Comparison of ENCODE assay signal across 35 cellular contexts in genomic region chr3:7545334-7545733, GRCh38.
"Had no signal": no experiment of that assay in that cellular context is flagged by ENCODE, and none has a peak within 500 bp of the region (broad histone marks: within the 10 kb centered on the region; RNA-seq: fewer than 3 reads in every experiment).

No MANE protein-coding gene starts in this region.

- DNase-seq: activated B cell treated with CpG ODN at 0.5 μM for 24 hours; activated CD4-positive, alpha-beta memory T cell treated with anti-CD3 and anti-CD28 coated beads, Interleukin-2, amount 10 ng/mL, durations not matched to agents 7 days and 5 days; activated CD4-positive, alpha-beta T cell treated with anti-CD3 and anti-CD28 coated beads for 48 hours; activated CD4-positive, CD25-positive, alpha-beta regulatory T cell treated with anti-CD3 and anti-CD28 coated beads, Interleukin-2, amount 50 U/mL, for 72 hours; activated CD8-positive, alpha-beta memory T cell treated with anti-CD3 and anti-CD28 coated beads for 24 hours; activated CD8-positive, alpha-beta memory T cell treated with anti-CD3 and anti-CD28 coated beads, Interleukin-2, amount 10 ng/mL, durations not matched to agents 7 days and 5 days; activated CD8-positive, alpha-beta memory T cell treated with anti-CD3 and anti-CD28 coated beads, Interleukin-2, amount 50 U/mL, for 48 hours; activated effector memory CD4-positive, alpha-beta T cell treated with Interleukin-2 at 50 U/mL for 16 hours; activated naive CD4-positive, alpha-beta T cell treated with anti-CD3 and anti-CD28 coated beads, Interleukin-2, amount 10 ng/mL, durations not matched to agents 7 days and 5 days; activated naive CD8-positive, alpha-beta T cell treated with anti-CD3 and anti-CD28 coated beads, Interleukin-2, amount 50 U/mL, for 24 hours; activated T-cell treated with anti-CD3 and anti-CD28 coated beads, Interleukin-2, amount 50 U/mL, for 48 hours; anterior cingulate cortex; Karpas-422; KBM-7; MM.1S; MV-4-11; NCI-H1092; NCI-H1436 treated with DMSO at 0.1 percent for 48 hours; NCI-H1694 treated with DMSO at 0.1 percent for 48 hours; NCI-H2029; NCI-H345; NCI-H524 treated with DMSO at 0.1 percent for 48 hours; NK-92 treated with Interleukin-12 subunit alpha and Interleukin-12 subunit beta, amount 100 ng/mL, for 24 hours; PC-9; SIG-M5; T-helper 1 cell; T-helper 2 cell; T-helper 9 cell had no signal

- H3K9me3 Mint-ChIP-seq: activated naive CD8-positive, alpha-beta T cell treated with anti-CD3 and anti-CD28 coated beads, Interleukin-2, amount 50 U/mL, for 24 hours had no signal

- H2AFZ ChIP-seq: PC-9 had no signal

- H3K36me3 ChIP-seq: cardiac muscle cell had no signal

- ATAC-seq: activated CD8-positive, alpha-beta memory T cell treated with anti-CD3 and anti-CD28 coated beads, Interleukin-2, amount 10 ng/mL, durations not matched to agents 7 days and 5 days; activated naive CD8-positive, alpha-beta T cell treated with anti-CD3 and anti-CD28 coated beads, Interleukin-2, amount 50 U/mL, for 24 hours; Right ventricle myocardium inferior; SK-N-SH treated with all-trans-retinoic acid at 6 μM for 48 hours had no signal

- H3K4me2 ChIP-seq: PC-9 had no signal

- H3K27ac ChIP-seq: cardiac muscle cell, PC-9, RWPE1, VCaP had no signal

- H3K27me3 ChIP-seq: cardiac muscle cell had no signal

- H3K27me3 Mint-ChIP-seq: activated B cell treated with CpG ODN at 0.5 μM for 24 hours; activated CD4-positive, alpha-beta memory T cell treated with anti-CD3 and anti-CD28 coated beads, Interleukin-2, amount 10 ng/mL, durations not matched to agents 7 days and 5 days; activated CD8-positive, alpha-beta memory T cell treated with anti-CD3 and anti-CD28 coated beads, Interleukin-2, amount 10 ng/mL, durations not matched to agents 7 days and 5 days; activated naive CD4-positive, alpha-beta T cell treated with anti-CD3 and anti-CD28 coated beads, Interleukin-2, amount 10 ng/mL, durations not matched to agents 7 days and 5 days; activated naive CD8-positive, alpha-beta T cell; activated naive CD8-positive, alpha-beta T cell treated with anti-CD3 and anti-CD28 coated beads, Interleukin-2, amount 50 U/mL, for 24 hours; IgD-negative memory B cell had no signal

- H3K4me3 ChIP-seq: cardiac muscle cell, PC-9 had no signal

- H3K4me1 Mint-ChIP-seq: activated B cell treated with CpG ODN at 0.5 μM for 24 hours; activated CD4-positive, alpha-beta memory T cell treated with anti-CD3 and anti-CD28 coated beads, Interleukin-2, amount 10 ng/mL, durations not matched to agents 7 days and 5 days; activated CD8-positive, alpha-beta memory T cell treated with anti-CD3 and anti-CD28 coated beads, Interleukin-2, amount 10 ng/mL, durations not matched to agents 7 days and 5 days; activated naive CD4-positive, alpha-beta T cell treated with anti-CD3 and anti-CD28 coated beads, Interleukin-2, amount 10 ng/mL, durations not matched to agents 7 days and 5 days; activated naive CD8-positive, alpha-beta T cell treated with anti-CD3 and anti-CD28 coated beads, Interleukin-2, amount 50 U/mL, for 24 hours; IgD-negative memory B cell had no signal

- H3K4me3 Mint-ChIP-seq: activated B cell treated with CpG ODN at 0.5 μM for 24 hours; activated CD4-positive, alpha-beta memory T cell treated with anti-CD3 and anti-CD28 coated beads, Interleukin-2, amount 10 ng/mL, durations not matched to agents 7 days and 5 days; activated CD8-positive, alpha-beta memory T cell treated with anti-CD3 and anti-CD28 coated beads, Interleukin-2, amount 10 ng/mL, durations not matched to agents 7 days and 5 days; activated naive CD4-positive, alpha-beta T cell treated with anti-CD3 and anti-CD28 coated beads, Interleukin-2, amount 10 ng/mL, durations not matched to agents 7 days and 5 days; activated naive CD8-positive, alpha-beta T cell; activated naive CD8-positive, alpha-beta T cell treated with anti-CD3 and anti-CD28 coated beads, Interleukin-2, amount 50 U/mL, for 24 hours; IgD-negative memory B cell had no signal

- H3K27ac Mint-ChIP-seq: activated B cell treated with CpG ODN at 0.5 μM for 24 hours; activated CD4-positive, alpha-beta memory T cell treated with anti-CD3 and anti-CD28 coated beads, Interleukin-2, amount 10 ng/mL, durations not matched to agents 7 days and 5 days; activated CD8-positive, alpha-beta memory T cell treated with anti-CD3 and anti-CD28 coated beads, Interleukin-2, amount 10 ng/mL, durations not matched to agents 7 days and 5 days; activated naive CD4-positive, alpha-beta T cell treated with anti-CD3 and anti-CD28 coated beads, Interleukin-2, amount 10 ng/mL, durations not matched to agents 7 days and 5 days; activated naive CD8-positive, alpha-beta T cell; activated naive CD8-positive, alpha-beta T cell treated with anti-CD3 and anti-CD28 coated beads, Interleukin-2, amount 50 U/mL, for 24 hours; IgD-negative memory B cell had no signal

- H3K36me3 Mint-ChIP-seq: activated CD8-positive, alpha-beta memory T cell treated with anti-CD3 and anti-CD28 coated beads, Interleukin-2, amount 10 ng/mL, durations not matched to agents 7 days and 5 days; activated naive CD4-positive, alpha-beta T cell treated with anti-CD3 and anti-CD28 coated beads, Interleukin-2, amount 10 ng/mL, durations not matched to agents 7 days and 5 days; activated naive CD8-positive, alpha-beta T cell; IgD-negative memory B cell had no signal
